8 cellular contexts compared by ENCODE assay signal in genomic region chr12:48978291-48978740, GRCh38. TPM values are rescaled to one million over a fixed set of nuclear protein-coding genes. Genes with fewer than 3 reads are reported as not detected.
DNase-seq lines count a peak whose midpoint lies in the region; ATAC-seq and TF ChIP-seq lines count a peak whose summit lies in the region.

Gene WNT1 (plus strand): TSS chr12:48978322. CDS start chr12:48978651, 329 bp downstream.

- intact Hi-C loops in dendritic cell treated with granulocyte-macrophage colony-stimulating factor and Interleukin-4, amounts not matched to agents 40 ng/mL and 50 ng/mL, for 4 days (cut with micrococcal nuclease) = loop anchor here (5.0 kb wide), 1 partner anchor 126 kb away; the partner anchor contains the start of gene DDX23

- H3K36me3 Mint-ChIP-seq in dendritic cell treated with granulocyte-macrophage colony-stimulating factor and Interleukin-4, amounts not matched to agents 40 ng/mL and 50 ng/mL, for 4 days (ENCODE audit: low read depth) = no peaks in the 10 kb centered on the region

- H3K27me3 Mint-ChIP-seq in dendritic cell treated with granulocyte-macrophage colony-stimulating factor and Interleukin-4, amounts not matched to agents 40 ng/mL and 50 ng/mL, for 4 days = peaks cover 95% of the 10 kb centered on the region

- H3K9ac ChIP-seq in ES-I3 (ENCODE audit: low read depth, low read length) = peak within 1 kb of the TSS; percentile 44; the same call in 1 of the 2 replicates
- H3K9ac ChIP-seq in HUES48 (ENCODE audit: low read depth, low read length) = no peak within 1 kb of the TSS

- H3K27ac ChIP-seq in HUES48 (ENCODE audit: low read depth, low read length) (no peak within 1 kb of the TSS), osteoblast (ENCODE audit: low read depth, low read length) (peak within 1 kb of the TSS; percentile 1)

- ATAC-seq in GM18873 (IDR thresholded peaks at IDR 0.05; ENCODE audit: low FRiP score, unreplicated experiment) = no peak

- H3K4me3 ChIP-seq in HUES48 (ENCODE audit: low read depth, low read length) (peak within 1 kb of the TSS; percentile 48), osteoblast (ENCODE audit: insufficient read depth, low read length) (peak within 1 kb of the TSS; percentile 45)

- no peak within 1 kb of the TSS for H3K27ac Mint-ChIP-seq in dendritic cell treated with granulocyte-macrophage colony-stimulating factor and Interleukin-4, amounts not matched to agents 40 ng/mL and 50 ng/mL, for 4 days

- peak; percentile 77 for DNase-seq in osteoblast (ENCODE audit: insufficient read length, low spot score, missing footprints)
- DNase-seq in superior temporal gyrus (ENCODE audit: extremely low spot score) = no peak
- DNase-seq in COLO829 (ENCODE audit: low spot score) = no peak
- DNase-seq in hepatic stellate cell (ENCODE audit: low spot score) = no peak

- H3K36me3 ChIP-seq in ES-I3 (ENCODE audit: insufficient read depth, low read length) (no peaks in the 10 kb centered on the region), HUES48 (ENCODE audit: control insufficient read depth, insufficient read depth, low read length) (no peaks in the 10 kb centered on the region), osteoblast (ENCODE audit: insufficient read depth, low read length) (no peaks in the 10 kb centered on the region)

- peak within 1 kb of the TSS; percentile 29 for H2AFZ ChIP-seq in osteoblast (ENCODE audit: low read length)

- H4K20me1 ChIP-seq in osteoblast (ENCODE audit: insufficient read depth, low read length) = no peaks in the 10 kb centered on the region

- H3K4me1 ChIP-seq in ES-I3 (ENCODE audit: insufficient read depth, low read length) (no peaks in the 10 kb centered on the region), HUES48 (ENCODE audit: control insufficient read depth, insufficient read depth, low read length) (peaks cover 26% of the 10 kb centered on the region), osteoblast (ENCODE audit: insufficient read depth, low read length) (peaks cover 33% of the 10 kb centered on the region)

- no peaks in the 10 kb centered on the region for H3K9me3 Mint-ChIP-seq in dendritic cell treated with granulocyte-macrophage colony-stimulating factor and Interleukin-4, amounts not matched to agents 40 ng/mL and 50 ng/mL, for 4 days

- no peaks in the 10 kb centered on the region for H3K9me3 ChIP-seq in ES-I3 (ENCODE audit: control insufficient read depth, insufficient read depth, low read length)
- H3K9me3 ChIP-seq in HUES48 (ENCODE audit: control insufficient read depth, insufficient read depth, low read length) = no peaks in the 10 kb centered on the region
- H3K9me3 ChIP-seq in osteoblast (ENCODE audit: low read depth, low read length) = no peaks in the 10 kb centered on the region

- peaks cover 99% of the 10 kb centered on the region for H3K27me3 ChIP-seq in HUES48 (ENCODE audit: control insufficient read depth, insufficient read depth, low read length)
- peaks cover 50% of the 10 kb centered on the region for H3K27me3 ChIP-seq in osteoblast (ENCODE audit: insufficient read depth, low read length)

- H3K4me2 ChIP-seq in osteoblast (ENCODE audit: insufficient read depth, low read length) = peak within 1 kb of the TSS; percentile 47

- no peaks in the 10 kb centered on the region for H3K79me2 ChIP-seq in osteoblast (ENCODE audit: insufficient read depth, low read length)

- peaks cover 59% of the 10 kb centered on the region for H3K4me1 Mint-ChIP-seq in dendritic cell treated with granulocyte-macrophage colony-stimulating factor and Interleukin-4, amounts not matched to agents 40 ng/mL and 50 ng/mL, for 4 days (ENCODE audit: low read depth)

- TF ChIP-seq CTCF in osteoblast (IDR thresholded peaks at IDR 0.05; ENCODE audit: extremely low read depth, low read depth, low read length) = no peak

- peak within 1 kb of the TSS; percentile 64 for H3K4me3 Mint-ChIP-seq in dendritic cell treated with granulocyte-macrophage colony-stimulating factor and Interleukin-4, amounts not matched to agents 40 ng/mL and 50 ng/mL, for 4 days

RNA-seq across cellular contexts. Expression of gene WNT1, which starts in this region (rescaled TPM):
- total RNA-seq in osteoblast = not detected in 2 replicates

Comparison
In these comparisons a context has a peak if more than half of its experiments do, and no peak if none do; other contexts are left out.
1. Peak in DNase-seq, H3K4me3 ChIP-seq, H3K27ac ChIP-seq and H3K4me2 ChIP-seq in osteoblast; RNA of the gene not detected or under 1 TPM.